ENCODE assay signal across 18 cellular contexts in genomic region chr10:97822261-97822687, GRCh38. TPM values are rescaled to one million over a fixed set of nuclear protein-coding genes. Genes with fewer than 3 reads are reported as not detected.
DNase-seq lines count a peak whose midpoint lies in the region; ATAC-seq and TF ChIP-seq lines count a peak whose summit lies in the region.
"Had no signal": no experiment of that assay in that cellular context is flagged by ENCODE, and none has a peak within 500 bp of the region (broad histone marks: within the 10 kb centered on the region; RNA-seq: fewer than 3 reads in every experiment).

No MANE protein-coding gene starts in this region.

- no peak overlapping the region for H3K4me3 ChIP-seq in H7 (ENCODE audit: insufficient read depth, low read depth, low read length)
- no peak overlapping the region for H3K4me3 ChIP-seq in epithelial cell of esophagus (ENCODE audit: low read length)
- H3K4me3 ChIP-seq: breast epithelium, Peyer's patch had no signal

- H3K27me3 ChIP-seq in H7 (ENCODE audit: control insufficient read depth, insufficient read depth, low read length) = no peaks in the 10 kb centered on the region
- H3K27me3 ChIP-seq: breast epithelium, Peyer's patch had no signal

- no peaks in the 10 kb centered on the region for H3K36me3 ChIP-seq in H7 (replicated peaks; ENCODE audit: control insufficient read depth, insufficient read depth, low read length)
- H3K36me3 ChIP-seq: breast epithelium, Peyer's patch had no signal

- DNase-seq in H7 (peak; percentile 48), NCI-H69 (lab: John Stamatoyannopoulos, UW) (peak; percentile 70), epithelial cell of esophagus (ENCODE audit: low read depth) (peak; percentile 59), renal cortical epithelial cell (ENCODE audit: low read depth) (peak; percentile 85), DMS79 treated with DMSO at 0.1 percent for 48 hours (lab: John Stamatoyannopoulos, UW) (no peak), SK-N-DZ (ENCODE audit: low spot score) (no peak)
- DNase-seq: activated CD4-positive, alpha-beta T cell treated with anti-CD3 and anti-CD28 coated beads for 48 hours; effector memory CD8-positive, alpha-beta T cell; foreskin melanocyte; IMR-90; midbrain; NCI-H1048; Peyer's patch; T-helper 2 cell had no signal

- ATAC-seq in HG03039 (IDR thresholded peaks at IDR 0.05; ENCODE audit: unreplicated experiment) = no peak
- ATAC-seq: effector memory CD8-positive, alpha-beta T cell had no signal

- TF ChIP-seq CTCF in epithelial cell of esophagus (IDR thresholded peaks at IDR 0.05; ENCODE audit: insufficient read depth, low read depth, low read length, missing control alignments) = no peak

RNA-seq across cellular contexts. Expression of gene GOLGA7B, which starts 27.4 kb away (rescaled TPM):
- 0.04 TPM in 1 of 2 replicates, not detected in the other for total RNA-seq in H7 (2014; rRNA removed; shearing (Covaris generic))
- 0.05 and 0.35 TPM in 2 replicates for total RNA-seq in renal cortical epithelial cell
- polyA plus RNA-seq in SK-N-DZ (2014; cell fraction: cytosol; rRNA removed) = 0.10 and 0.18 TPM in 2 replicates
- 0.40 and 1.0 TPM in 2 replicates for polyA plus RNA-seq in SK-N-DZ (2014; cell fraction: nucleus; rRNA removed)
- total RNA-seq: IMR-90 had no signal
- polyA plus RNA-seq: IMR-90 had no signal

RNA-seq across cellular contexts. Expression of gene SFRP5, which starts 50.5 kb away (rescaled TPM):
- total RNA-seq in H7 (2014; rRNA removed; shearing (Covaris generic)) = 1.9 and 2.3 TPM in 2 replicates
- 0.17 and 0.60 TPM in 2 replicates for total RNA-seq in renal cortical epithelial cell
- 0.55 and 1.4 TPM in 2 replicates for polyA plus RNA-seq in SK-N-DZ (2014; cell fraction: cytosol; rRNA removed)
- 0.33 and 0.44 TPM in 2 replicates for polyA plus RNA-seq in SK-N-DZ (2014; cell fraction: nucleus; rRNA removed)
- total RNA-seq: H4, IMR-90, NCI-H460 had no signal
- polyA plus RNA-seq: IMR-90 had no signal

Comparison
In these comparisons a context has a peak if more than half of its experiments do, and no peak if none do; other contexts are left out.
1. DNase-seq: peak in H7 (single experiment), NCI-H69 (single experiment), epithelial cell of esophagus (single experiment) and renal cortical epithelial cell (single experiment); none in DMS79 treated with DMSO at 0.1 percent for 48 hours (single experiment) and SK-N-DZ (single experiment).